23 cellular contexts compared by ENCODE assay signal in the genomic region with DNA sequence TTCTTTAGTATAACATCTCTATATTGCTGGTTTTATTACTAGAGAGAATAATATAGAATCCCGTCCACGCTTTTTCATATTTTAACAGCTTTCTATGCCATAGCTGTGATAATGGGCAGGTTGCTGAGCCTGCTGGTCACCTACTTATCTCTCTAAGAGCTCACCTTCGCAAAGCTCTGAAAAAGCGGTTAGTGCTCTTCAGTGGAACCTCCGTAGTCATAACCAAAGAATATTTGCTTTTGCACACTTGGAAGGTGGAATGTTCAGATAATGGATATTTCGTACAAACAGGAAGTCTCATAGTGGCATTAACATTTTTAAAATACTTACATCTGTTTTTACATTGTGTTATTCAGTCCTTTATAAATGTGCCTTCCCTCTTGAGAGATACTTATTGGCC.
"Had no signal": no experiment of that assay in that cellular context is flagged by ENCODE, and none has a peak within 500 bp of the region (broad histone marks: within the 10 kb centered on the region; RNA-seq: fewer than 3 reads in every experiment).

No MANE protein-coding gene starts in this region.

- H3K9me3 ChIP-seq: colonic mucosa, gastroesophageal sphincter, heart left ventricle, lower lobe of right lung, mucosa of descending colon had no signal

- ATAC-seq: effector memory CD8-positive, alpha-beta T cell; esophagus mucosa; gastroesophageal sphincter; heart left ventricle; left lobe of liver; left ventricle myocardium superior had no signal

- H3K4me2 ChIP-seq: hepatocyte had no signal

- H2AFZ ChIP-seq: hepatocyte had no signal

- DNase-seq: colonic mucosa; cortex of kidney; effector CD8-positive, alpha-beta T cell; effector memory CD8-positive, alpha-beta T cell; endodermal cell; erythroblast; esophagus squamous epithelium; foreskin keratinocyte; heart left ventricle; hypothalamus; immature natural killer cell; islet precursor cell; kidney glomerular epithelial cell; left ventricle myocardium superior; lower lobe of right lung; mesenchymal stem cell; naive B cell had no signal

- H3K36me3 ChIP-seq: colonic mucosa, esophagus squamous epithelium, gastroesophageal sphincter, heart left ventricle, lower lobe of right lung had no signal

- H3K27ac ChIP-seq: colonic mucosa, epithelial cell of prostate, esophagus squamous epithelium, foreskin keratinocyte, gastroesophageal sphincter, heart left ventricle, hepatocyte, lower lobe of right lung had no signal

- H3K27me3 ChIP-seq: colonic mucosa, esophagus squamous epithelium, foreskin keratinocyte, gastroesophageal sphincter, heart left ventricle, hepatocyte had no signal

- H3K4me3 ChIP-seq: esophagus squamous epithelium, gastroesophageal sphincter, heart left ventricle, hepatocyte, lower lobe of right lung, mucosa of descending colon had no signal

- H3K4me1 ChIP-seq: colonic mucosa, esophagus squamous epithelium, foreskin keratinocyte, gastroesophageal sphincter, heart left ventricle, lower lobe of right lung had no signal
